In the genomic region with DNA sequence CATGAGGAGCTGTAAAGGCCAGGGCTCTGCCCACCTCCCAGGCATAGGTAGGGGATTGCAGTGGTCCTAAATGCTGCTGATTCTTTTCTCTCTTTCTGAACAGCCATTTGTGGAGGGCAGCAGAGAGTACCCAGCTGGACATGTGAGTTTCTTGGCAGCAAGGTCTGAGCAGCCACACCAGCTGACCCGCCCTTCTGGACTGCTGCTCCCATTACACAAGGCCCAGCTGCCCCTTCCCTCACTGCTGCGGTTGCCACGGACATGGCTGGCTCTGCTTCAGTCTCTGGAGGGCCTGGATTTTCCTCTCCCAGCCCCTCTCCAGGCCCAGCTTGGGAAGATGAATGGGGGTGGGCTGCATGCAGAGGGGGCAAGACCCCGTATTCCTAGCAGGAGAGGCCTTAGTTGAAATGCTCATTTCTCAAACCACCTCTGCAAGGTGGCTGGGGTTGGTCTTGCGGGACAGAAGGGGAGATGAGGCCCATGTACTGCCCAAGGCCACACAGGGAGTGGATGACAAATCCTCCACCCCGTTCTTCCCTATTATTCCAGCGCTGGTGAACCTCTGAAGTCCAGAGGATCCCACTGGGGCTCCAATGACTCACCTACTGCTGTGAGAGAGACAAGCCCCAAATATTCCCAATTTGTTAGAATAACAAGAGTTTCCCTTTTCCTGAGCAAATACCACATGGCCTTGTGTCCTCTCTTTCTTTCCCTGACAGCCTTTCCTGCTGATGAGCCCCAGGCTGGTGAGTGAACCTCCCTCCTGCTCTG, we compare ENCODE assay signal across 13 cellular contexts. TPM values are rescaled to one million over a fixed set of nuclear protein-coding genes. Genes with fewer than 3 reads are reported as not detected.
DNase-seq lines count a peak whose midpoint lies in the region; ATAC-seq and TF ChIP-seq lines count a peak whose summit lies in the region.
"Had no signal": no experiment of that assay in that cellular context is flagged by ENCODE, and none has a peak within 500 bp of the region (broad histone marks: within the 10 kb centered on the region; RNA-seq: fewer than 3 reads in every experiment).

No MANE protein-coding gene starts in this region.

- POLR2A ChIA-PET in HEK293T (lab: Yijun Ruan, JAX) (no interaction called here), T-cell (lab: Charles Lee) (interaction anchor here in 1 of 2 donors (0.6 kb wide), 1 partner anchor 172 kb away, joined by 11 read pairs; no protein-coding TSS in a partner anchor)

- H3F3A ChIP-seq in neural progenitor cell (ENCODE audit: low read depth): no peaks in the 10 kb centered on the region

- H3K79me2 ChIP-seq in neural progenitor cell (ENCODE audit: low read depth): no peaks in the 10 kb centered on the region

- H3K27ac Mint-ChIP-seq in neural progenitor cell (no peak overlapping the region), T-cell (no peak overlapping the region)
- H3K27ac Mint-ChIP-seq in stimulated activated naive B cell treated with anti-CD40 and anti-IgM and Interleukin-4, amounts not matched to agents 10 μg/mL and 1 μg/mL and 100 μg/mL, for 72 hours: no peak overlapping the region

- H3K9me3 Mint-ChIP-seq in neural progenitor cell (no peaks in the 10 kb centered on the region), T-cell (no peaks in the 10 kb centered on the region)
- H3K9me3 Mint-ChIP-seq in stimulated activated naive B cell treated with anti-CD40 and anti-IgM and Interleukin-4, amounts not matched to agents 10 μg/mL and 1 μg/mL and 100 μg/mL, for 72 hours: no peaks in the 10 kb centered on the region

- H3K36me3 ChIP-seq in neural progenitor cell: no peaks in the 10 kb centered on the region
- H3K36me3 ChIP-seq: BE2C, esophagus squamous epithelium had no signal

- peaks cover 8% of the 10 kb centered on the region for H3K4me1 Mint-ChIP-seq in neural progenitor cell
- H3K4me1 Mint-ChIP-seq in stimulated activated naive B cell treated with anti-CD40 and anti-IgM and Interleukin-4, amounts not matched to agents 10 μg/mL and 1 μg/mL and 100 μg/mL, for 72 hours: peaks cover 0 to 10% of the 10 kb centered on the region in 2 donors
- peaks cover 0 to 11% (median 8%) of the 10 kb centered on the region in 3 donors for H3K4me1 Mint-ChIP-seq in T-cell

- no peak overlapping the region for H3K9ac ChIP-seq in neural progenitor cell

- H3K27me3 ChIP-seq in neural progenitor cell: no peaks in the 10 kb centered on the region
- H3K27me3 ChIP-seq: BE2C, esophagus squamous epithelium had no signal

- H3K9me3 ChIP-seq in neural progenitor cell (ENCODE audit: low read depth): no peaks in the 10 kb centered on the region
- H3K9me3 ChIP-seq: BE2C, esophagus squamous epithelium had no signal

- no peak overlapping the region for H3K4me3 Mint-ChIP-seq in neural progenitor cell
- H3K4me3 Mint-ChIP-seq in stimulated activated naive B cell treated with anti-CD40 and anti-IgM and Interleukin-4, amounts not matched to agents 10 μg/mL and 1 μg/mL and 100 μg/mL, for 72 hours: no peak overlapping the region
- H3K4me3 Mint-ChIP-seq in T-cell: no peak overlapping the region

- H3K36me3 Mint-ChIP-seq in neural progenitor cell (no peaks in the 10 kb centered on the region), T-cell (no peaks in the 10 kb centered on the region)
- H3K36me3 Mint-ChIP-seq in stimulated activated naive B cell treated with anti-CD40 and anti-IgM and Interleukin-4, amounts not matched to agents 10 μg/mL and 1 μg/mL and 100 μg/mL, for 72 hours: no peaks in the 10 kb centered on the region

- CTCF ChIA-PET in HEK293T (lab: Yijun Ruan, JAX): no interaction called here
- CTCF ChIA-PET in T-cell (lab: Charles Lee): no interaction called here

- peaks cover 4% of the 10 kb centered on the region for H3K27me3 Mint-ChIP-seq in neural progenitor cell (ENCODE audit: insufficient read depth, low read depth)
- peaks cover 24 to 39% of the 10 kb centered on the region in 2 donors for H3K27me3 Mint-ChIP-seq in stimulated activated naive B cell treated with anti-CD40 and anti-IgM and Interleukin-4, amounts not matched to agents 10 μg/mL and 1 μg/mL and 100 μg/mL, for 72 hours
- H3K27me3 Mint-ChIP-seq in T-cell: no peaks in the 10 kb centered on the region

- no peak for ATAC-seq in left colon
- ATAC-seq in stimulated activated naive B cell treated with anti-CD40 and anti-IgM and Interleukin-4, amounts not matched to agents 10 μg/mL and 1 μg/mL and 100 μg/mL, for 72 hours (replicated peaks): no peak
- no peak for ATAC-seq in T-cell (replicated peaks in 1 of 4)
- ATAC-seq: GM12878 had no signal

- no peak overlapping the region for H3K27ac ChIP-seq in neural progenitor cell

- no peak overlapping the region for H2AFZ ChIP-seq in neural progenitor cell (replicated peaks)

- intact Hi-C loops in left colon (cut with DNase I, micrococcal nuclease): no loop called here

- H4K20me1 ChIP-seq in neural progenitor cell (ENCODE audit: low read depth): no peaks in the 10 kb centered on the region

- H3K4me3 ChIP-seq in neural progenitor cell: no peak overlapping the region
- H3K4me3 ChIP-seq: esophagus squamous epithelium, GM12878 had no signal

- DNase-seq in AG08395 (ENCODE audit: low spot score): peak; percentile 30
- peak; percentile 15 for DNase-seq in NCI-H2196 treated with DMSO at 0.1 percent for 48 hours (lab: John Stamatoyannopoulos, UW; ENCODE audit: unreplicated experiment)
- peak; percentile 70 for DNase-seq in fibroblast of the conjunctiva (ENCODE audit: low read depth)
- peak; percentile 11 for DNase-seq in neural progenitor cell (ENCODE audit: low spot score)
- no peak for DNase-seq in left colon
- DNase-seq in HEK293T (ENCODE audit: extremely low spot score): no peak
- no peak for DNase-seq in stimulated activated naive B cell treated with anti-CD40 and anti-IgM and Interleukin-4, amounts not matched to agents 10 μg/mL and 1 μg/mL and 100 μg/mL, for 72 hours
- DNase-seq in T-cell: no peak
- DNase-seq: activated naive CD4-positive, alpha-beta T cell treated with anti-CD3 and anti-CD28 coated beads, Interleukin-2, amount 50 U/mL, for 16 hours; BE2C; esophagus squamous epithelium; NCI-H446 had no signal

- H3K4me1 ChIP-seq in neural progenitor cell: peaks cover 8% of the 10 kb centered on the region
- H3K4me1 ChIP-seq: BE2C had no signal

- no peak for TF ChIP-seq CTCF in neural progenitor cell (IDR thresholded peaks at IDR 0.05)

- no peak overlapping the region for H3K4me2 ChIP-seq in neural progenitor cell

TF ChIP-seq in HEK293T, 16 proteins besides CTCF, POLR2A, EP300 and RAD21:
- no peak for TF ChIP-seq PKNOX1 (IDR thresholded peaks at IDR 0.05)
- TF ChIP-seq SP1 (IDR thresholded peaks at IDR 0.05): no peak
- no peak for TF ChIP-seq ZNF384 (IDR thresholded peaks at IDR 0.05)
- TF ChIP-seq HDGF (IDR thresholded peaks at IDR 0.05; ENCODE audit: borderline replicate concordance): no peak
- TF ChIP-seq FOXK2 (IDR thresholded peaks at IDR 0.05): no peak
- no peak for TF ChIP-seq ELF4 (IDR thresholded peaks at IDR 0.05)
- TF ChIP-seq ARNT (IDR thresholded peaks at IDR 0.05): no peak
- TF ChIP-seq SUZ12 (IDR thresholded peaks at IDR 0.05): no peak
- no peak for TF ChIP-seq TARDBP (IDR thresholded peaks at IDR 0.05)
- TF ChIP-seq FOXA1 (IDR thresholded peaks at IDR 0.05): no peak
- no peak for TF ChIP-seq NFRKB (IDR thresholded peaks at IDR 0.05)
- no peak for TF ChIP-seq BHLHE40 (IDR thresholded peaks at IDR 0.05; ENCODE audit: borderline replicate concordance)
TF ChIP-seq in HEK293T: peak in this region for 0.

RNA-seq across cellular contexts. Expression of gene LGALS12, which starts 4.7 kb away (rescaled TPM):
- not detected in 2 replicates for total RNA-seq in neural progenitor cell (ENCODE audit: low replicate concordance)
- under 1 TPM; 0.18 to 0.36 TPM for total RNA-seq in left colon
- total RNA-seq in T-cell: not detected
- total RNA-seq: esophagus squamous epithelium, GM12878 had no signal

RNA-seq across cellular contexts. Expression of gene PLAAT5, which starts 19.6 kb away (rescaled TPM):
- total RNA-seq in neural progenitor cell (ENCODE audit: low replicate concordance): 0.77 TPM in 1 of 2 replicates, not detected in the other
- total RNA-seq in left colon: 1 to 10 TPM in 1 of 2 donors, under 1 TPM in 1; 0.21 to 1.1 TPM
- total RNA-seq in T-cell: under 1 TPM in 3 of 5 donors, not detected in 2; 0.16 to 0.32 (median 0.23) TPM
- total RNA-seq: GM12878 had no signal

RNA-seq across cellular contexts. Expression of gene PLAAT4, which starts 26.1 kb away (rescaled TPM):
- total RNA-seq in neural progenitor cell (ENCODE audit: low replicate concordance) (not detected in 2 replicates), left colon (10 to 100 TPM; 43.9 to 51.4 TPM), T-cell (100 to 1,000 TPM in 4 of 5 donors, 10 to 100 TPM in 1; 90.2 to 144 (median 126) TPM)

RNA-seq across cellular contexts. Expression of gene PLAAT2, which starts 52.6 kb away (rescaled TPM):
- not detected in 2 replicates for total RNA-seq in neural progenitor cell (ENCODE audit: low replicate concordance)
- 10 to 100 TPM in 1 of 2 donors, 1 to 10 TPM in 1; 3.8 to 53.6 TPM for total RNA-seq in left colon
- total RNA-seq in T-cell: under 1 TPM in 2 of 5 donors, not detected in 3; 0.51 to 0.53 TPM

Comparison
In these comparisons a context has a peak if more than half of its experiments do, and no peak if none do; other contexts are left out.
1. DNase-seq: peak in AG08395 (single experiment), NCI-H2196 treated with DMSO at 0.1 percent for 48 hours (single experiment), fibroblast of the conjunctiva (single experiment) and neural progenitor cell (single experiment); none in left colon (0 of 2), HEK293T (single experiment), stimulated activated naive B cell treated with anti-CD40 and anti-IgM and Interleukin-4, amounts not matched to agents 10 μg/mL and 1 μg/mL and 100 μg/mL, for 72 hours (single experiment) and T-cell (0 of 34).
2. RNA of gene PLAAT4, which starts 26.1 kb away (total RNA-seq): 90.2 to 144 TPM in T-cell and 43.9 to 51.4 TPM in left colon; not detected in neural progenitor cell; every median in the first group is over 10 times any median in the second.